Comparison of ENCODE assay signal across 21 cellular contexts in the genomic region with DNA sequence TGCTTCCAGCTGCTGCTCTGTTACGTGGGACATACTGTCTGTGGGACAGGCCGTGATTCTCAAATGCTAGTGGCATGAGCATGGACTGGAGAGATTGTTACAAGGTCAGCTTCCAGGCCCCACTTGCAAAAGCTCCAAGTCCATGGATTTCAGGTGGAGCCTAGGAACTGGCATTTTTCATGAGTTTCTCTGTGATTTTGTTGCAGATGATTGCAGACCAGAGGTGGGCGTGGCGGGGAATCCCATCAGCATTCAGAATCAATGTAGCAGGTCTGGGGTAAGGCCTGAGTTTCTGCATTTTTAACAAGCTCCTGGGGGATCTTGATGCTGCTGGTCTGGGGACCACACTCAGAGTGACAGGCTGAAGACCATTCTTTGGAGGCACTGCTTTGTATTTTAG. TPM values are rescaled to one million over a fixed set of nuclear protein-coding genes. Genes with fewer than 3 reads are reported as not detected.
"Had no signal": no experiment of that assay in that cellular context is flagged by ENCODE, and none has a peak within 500 bp of the region (broad histone marks: within the 10 kb centered on the region; RNA-seq: fewer than 3 reads in every experiment).

No MANE protein-coding gene starts in this region.

- H3K4me3 ChIP-seq: coronary artery, dorsolateral prefrontal cortex, esophagus muscularis mucosa, gastrocnemius medialis, heart right ventricle, left lung, lower lobe of right lung, mucosa of descending colon had no signal

- H3K36me3 Mint-ChIP-seq: mesothelial cell of epicardium, naive B cell had no signal

- H3K4me3 Mint-ChIP-seq: mesothelial cell of epicardium, naive B cell had no signal

- H3K9me3 Mint-ChIP-seq: mesothelial cell of epicardium had no signal

- H3K27ac ChIP-seq: coronary artery, dorsolateral prefrontal cortex, esophagus muscularis mucosa, foreskin keratinocyte, gastrocnemius medialis, heart right ventricle, left lung, lower lobe of right lung had no signal

- H3K4me1 ChIP-seq: gastrocnemius medialis, lower lobe of right lung had no signal

- H3K36me3 ChIP-seq: esophagus muscularis mucosa, gastrocnemius medialis, heart right ventricle, left lung, lower lobe of right lung had no signal

- H3K9me3 ChIP-seq: esophagus muscularis mucosa, gastrocnemius medialis, heart right ventricle, left lung, lower lobe of right lung, mucosa of descending colon had no signal

- H3K27ac Mint-ChIP-seq: mesothelial cell of epicardium, naive B cell had no signal

- ATAC-seq: foreskin keratinocyte, gastrocnemius medialis, heart right ventricle, left cardiac atrium, left lung, left ventricle myocardium superior, lower lobe of right lung, mucosa of descending colon had no signal

- DNase-seq: dermis blood vessel endothelial cell; dorsolateral prefrontal cortex; effector CD4-positive, alpha-beta T cell; effector memory CD4-positive, alpha-beta T cell; foreskin keratinocyte; gastrocnemius medialis; glutamatergic neuron; head of caudate nucleus; heart right ventricle; hippocampal formation; left cardiac atrium; left lung; left ventricle myocardium superior; lower lobe of right lung; mesenchymal stem cell; mucosa of descending colon; naive B cell had no signal

RNA-seq across cellular contexts. Expression of gene CDH4, which starts 2.4 kb away (rescaled TPM):
- total RNA-seq: left ventricle myocardium superior, mesenteric fat pad had no signal
